In the genomic region with DNA sequence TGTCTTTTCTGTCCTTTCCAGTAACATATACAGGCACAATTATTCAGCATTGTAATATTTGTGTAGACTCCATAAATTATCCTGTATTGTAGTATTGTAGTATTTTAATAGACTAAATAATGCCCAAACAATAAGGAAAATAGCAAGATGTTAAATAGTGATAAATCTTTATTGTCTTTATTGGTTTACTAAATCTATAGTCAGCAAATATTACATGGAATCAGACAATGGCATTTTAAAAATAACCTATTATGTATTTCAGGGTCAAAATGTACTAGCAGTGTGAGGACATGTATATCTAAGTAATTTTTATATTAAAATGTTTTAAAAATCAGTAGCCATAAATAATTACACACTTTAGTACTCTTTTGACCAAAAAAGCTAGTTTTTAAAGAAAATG, we compare ENCODE assay signal across 22 cellular contexts.
A peak's percentile ranks its signal among the peaks of the same experiment; 100 is the strongest.
DNase-seq lines count a peak whose midpoint lies in the region; ATAC-seq, FAIRE-seq and TF ChIP-seq lines count a peak whose summit lies in the region.
"Had no signal": no experiment of that assay in that cellular context is flagged by ENCODE, and none has a peak within 500 bp of the region (broad histone marks: within the 10 kb centered on the region; RNA-seq: fewer than 3 reads in every experiment).

No MANE protein-coding gene starts in this region.

- H3K36me3 Mint-ChIP-seq in type B pancreatic cell, result no peaks in the 10 kb centered on the region
- H3K36me3 Mint-ChIP-seq: CD14-positive monocyte; CD4-positive, alpha-beta memory T cell; CD4-positive, CD25-positive, alpha-beta regulatory T cell; CD8-positive, alpha-beta memory T cell had no signal

- BruUV-seq in HepG2 (replicated peaks; lab: Mats Ljungman, UMichigan), result no TSS peak

- CTCF ChIA-PET in HepG2 (lab: Yijun Ruan, JAX; ENCODE audit: low intra/inter-chr PET ratio, low total read pairs), result no interaction called here

- DNase-seq in HepG2 (ENCODE audit: low spot score) (no peak), right lobe of liver (no peak), frontal cortex (ENCODE audit: low spot score in 2 of 2) (no peak), type B pancreatic cell (ENCODE audit: extremely low spot score, unreplicated experiment) (no peak), heart left ventricle (no peak)
- DNase-seq: ACHN; BE2C; C1 segment of cervical spinal cord; CD4-positive, alpha-beta memory T cell; CD4-positive, CD25-positive, alpha-beta regulatory T cell; CD8-positive, alpha-beta memory T cell; COR-L47; DMS79 treated with DMSO at 0.1 percent for 48 hours; GF-D8 had no signal

- H3K79me2 ChIP-seq in HepG2 (ENCODE audit: insufficient read depth, low read length), result no peaks in the 10 kb centered on the region

- H3K9me3 Mint-ChIP-seq in type B pancreatic cell, result no peaks in the 10 kb centered on the region

- H2AFZ ChIP-seq in HepG2 (ENCODE audit: low read length), result no peak overlapping the region

- in situ Hi-C loops in HepG2 (cut with HindIII; ENCODE audit: extremely low pct_ligation_motif_present, low pct_unique_long_range_greater_than_20kb), result no loop called here

- FAIRE-seq in HepG2 (lab: Jason Lieb, UNC) (no peak), TTC549 (lab: Jason Lieb, UNC) (peak; percentile 49), islet of Langerhans (lab: Jason Lieb, UNC) (peak; percentile 76), frontal cortex (lab: Jason Lieb, UNC) (no peak)
- FAIRE-seq: G401.6, GM12891, GM19239 had no signal

- H3K9ac ChIP-seq in HepG2 (ENCODE audit: insufficient read depth, low read depth, low read length), result no peak overlapping the region
- H3K9ac ChIP-seq: BLaER1 had no signal

- H3K27ac ChIP-seq in HepG2 (ENCODE audit: extremely low read length, insufficient read depth, low read length) (no peak overlapping the region), right lobe of liver (no peak overlapping the region), heart left ventricle (no peak overlapping the region)
- H3K27ac ChIP-seq: 22Rv1, BLaER1 had no signal

- no peaks in the 10 kb centered on the region for H4K20me1 ChIP-seq in HepG2 (ENCODE audit: insufficient read depth, low read length)
- H4K20me1 ChIP-seq: BLaER1 had no signal

- H3K4me1 Mint-ChIP-seq in type B pancreatic cell (ENCODE audit: unreplicated experiment), result peaks cover 4% of the 10 kb centered on the region
- H3K4me1 Mint-ChIP-seq: CD14-positive monocyte; CD4-positive, alpha-beta memory T cell; CD4-positive, CD25-positive, alpha-beta regulatory T cell; CD8-positive, alpha-beta memory T cell had no signal

- peaks cover 11% of the 10 kb centered on the region for H3K4me1 ChIP-seq in HepG2 (ENCODE audit: insufficient read depth, low read length)
- H3K4me1 ChIP-seq in right lobe of liver, result no peaks in the 10 kb centered on the region
- no peaks in the 10 kb centered on the region for H3K4me1 ChIP-seq in heart left ventricle
- H3K4me1 ChIP-seq: BE2C, BLaER1 had no signal

- intact Hi-C loops in HepG2 (cut with micrococcal nuclease; ENCODE audit: unreplicated experiment), result no loop called here
- intact Hi-C loops in right lobe of liver (cut with DNase I), result no loop called here
- intact Hi-C loops in heart left ventricle (cut with DNase I), result no loop called here

- H3K4me3 ChIP-seq in HepG2 (replicated peaks in 1 of 3; ENCODE audit: insufficient read depth in 1 of 3, low read depth in 2 of 3, low read length in 3 of 3) (no peak overlapping the region), right lobe of liver (no peak overlapping the region), heart left ventricle (no peak overlapping the region)
- H3K4me3 ChIP-seq: BLaER1 had no signal

- TF ChIP-seq EP300 in HepG2 (IDR thresholded peaks at IDR 0.05; ENCODE audit: low read depth in 2 of 2, low read length in 2 of 2) (no peak), HepG2 (CRISPR knock-in tag; IDR thresholded peaks at IDR 0.05; ENCODE audit: borderline replicate concordance) (no peak)

- POLR2A ChIA-PET in HepG2 (lab: Yijun Ruan, JAX), result no interaction called here

- H3K27ac Mint-ChIP-seq in type B pancreatic cell, result no peak overlapping the region
- H3K27ac Mint-ChIP-seq: CD14-positive monocyte; CD4-positive, alpha-beta memory T cell; CD4-positive, CD25-positive, alpha-beta regulatory T cell; CD8-positive, alpha-beta memory T cell had no signal

- H3K4me2 ChIP-seq in HepG2 (ENCODE audit: low read depth, low read length), result no peak overlapping the region
- H3K4me2 ChIP-seq: BLaER1 had no signal

- TF ChIP-seq POLR2A in HepG2 (IDR thresholded peaks at IDR 0.05; ENCODE audit: insufficient read depth in 1 of 2, low read depth in 2 of 2, low read length in 2 of 2) (no peak), right lobe of liver (IDR thresholded peaks at IDR 0.05) (no peak), heart left ventricle (IDR thresholded peaks at IDR 0.05) (no peak)

- no peak overlapping the region for H3K4me3 Mint-ChIP-seq in type B pancreatic cell
- H3K4me3 Mint-ChIP-seq: CD14-positive monocyte; CD4-positive, alpha-beta memory T cell; CD4-positive, CD25-positive, alpha-beta regulatory T cell; CD8-positive, alpha-beta memory T cell had no signal

- no peak for TF ChIP-seq CTCF in HepG2 (CRISPR knock-in tag; IDR thresholded peaks at IDR 0.05)
- no peak for TF ChIP-seq CTCF in right lobe of liver (IDR thresholded peaks at IDR 0.05)
- no peak for TF ChIP-seq CTCF in type B pancreatic cell (conservative IDR thresholded peaks at IDR 0.05)
- no peak for TF ChIP-seq CTCF in heart left ventricle (IDR thresholded peaks at IDR 0.05)

- H3K27me3 Mint-ChIP-seq in type B pancreatic cell, result no peaks in the 10 kb centered on the region
- H3K27me3 Mint-ChIP-seq: CD4-positive, CD25-positive, alpha-beta regulatory T cell had no signal

- no peak for TF ChIP-seq RAD21 in HepG2 (CRISPR knock-in tag; IDR thresholded peaks at IDR 0.05)

- no peaks in the 10 kb centered on the region for H3K36me3 ChIP-seq in HepG2 (replicated peaks in 1 of 2; ENCODE audit: control insufficient read depth in 1 of 2, insufficient read depth in 2 of 2, low read length in 2 of 2)
- no peaks in the 10 kb centered on the region for H3K36me3 ChIP-seq in right lobe of liver
- H3K36me3 ChIP-seq in heart left ventricle, result no peaks in the 10 kb centered on the region
- H3K36me3 ChIP-seq: BE2C, BLaER1 had no signal

- no peak for ATAC-seq in HepG2
- ATAC-seq in right lobe of liver, result no peak
- no peak for ATAC-seq in heart left ventricle

- H3K27me3 ChIP-seq in HepG2 (ENCODE audit: control insufficient read depth in 1 of 2, insufficient read depth in 2 of 2, low read length in 2 of 2), result no peaks in the 10 kb centered on the region
- H3K27me3 ChIP-seq in right lobe of liver, result peaks cover 0 to 3% of the 10 kb centered on the region in 2 donors
- H3K27me3 ChIP-seq in heart left ventricle, result no peaks in the 10 kb centered on the region
- H3K27me3 ChIP-seq: BE2C, BLaER1 had no signal

- no peaks in the 10 kb centered on the region for H3K9me3 ChIP-seq in HepG2 (ENCODE audit: low read length)
- H3K9me3 ChIP-seq in right lobe of liver, result no peaks in the 10 kb centered on the region
- peaks cover 0 to under 1% (median 0%) of the 10 kb centered on the region in 12 donors for H3K9me3 ChIP-seq in heart left ventricle
- H3K9me3 ChIP-seq: BE2C, BLaER1 had no signal

TF ChIP-seq in HepG2, 621 proteins besides CTCF, POLR2A, EP300 and RAD21 (continues in another document):
- no peak for TF ChIP-seq FOXJ3 (CRISPR knock-in tag; IDR thresholded peaks at IDR 0.05; ENCODE audit: borderline replicate concordance)
- peak; percentile 12 to 60; a peak in 2 of 4 replicates for TF ChIP-seq MAFK (conservative IDR thresholded peaks at IDR 0.05 in 1 of 2, IDR thresholded peaks at IDR 0.05 in 1 of 2; ENCODE audit: low read length in 2 of 2)
- TF ChIP-seq ZNF652 (CRISPR knock-in tag; IDR thresholded peaks at IDR 0.05; ENCODE audit: borderline replicate concordance, low read depth), result no peak
- TF ChIP-seq ZUFSP (CRISPR knock-in tag; IDR thresholded peaks at IDR 0.05; ENCODE audit: borderline replicate concordance), result no peak
- TF ChIP-seq GLI4 (CRISPR knock-in tag; IDR thresholded peaks at IDR 0.05; ENCODE audit: borderline replicate concordance), result no peak
- no peak for TF ChIP-seq ZNF777 (CRISPR knock-in tag; IDR thresholded peaks at IDR 0.05)
- TF ChIP-seq, protein P1, sequence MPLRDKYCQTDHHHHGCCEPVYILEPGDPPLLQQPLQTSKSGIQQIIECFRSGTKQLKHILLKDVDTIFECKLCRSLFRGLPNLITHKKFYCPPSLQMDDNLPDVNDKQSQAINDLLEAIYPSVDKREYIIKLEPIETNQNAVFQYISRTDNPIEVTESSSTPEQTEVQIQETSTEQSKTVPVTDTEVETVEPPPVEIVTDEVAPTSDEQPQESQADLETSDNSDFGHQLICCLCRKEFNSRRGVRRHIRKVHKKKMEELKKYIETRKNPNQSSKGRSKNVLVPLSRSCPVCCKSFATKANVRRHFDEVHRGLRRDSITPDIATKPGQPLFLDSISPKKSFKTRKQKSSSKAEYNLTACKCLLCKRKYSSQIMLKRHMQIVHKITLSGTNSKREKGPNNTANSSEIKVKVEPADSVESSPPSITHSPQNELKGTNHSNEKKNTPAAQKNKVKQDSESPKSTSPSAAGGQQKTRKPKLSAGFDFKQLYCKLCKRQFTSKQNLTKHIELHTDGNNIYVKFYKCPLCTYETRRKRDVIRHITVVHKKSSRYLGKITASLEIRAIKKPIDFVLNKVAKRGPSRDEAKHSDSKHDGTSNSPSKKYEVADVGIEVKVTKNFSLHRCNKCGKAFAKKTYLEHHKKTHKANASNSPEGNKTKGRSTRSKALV (CRISPR knock-in tag; IDR thresholded peaks at IDR 0.05), result no peak
- TF ChIP-seq MAFF (IDR thresholded peaks at IDR 0.05; ENCODE audit: low read depth, low read length), result peak; percentile 39; the same call in 1 of the 2 replicates
- no peak for TF ChIP-seq ZBTB3 (CRISPR knock-in tag; IDR thresholded peaks at IDR 0.05; ENCODE audit: borderline replicate concordance, low read depth)
